ENCODE assay signal across 7 cellular contexts in the genomic region with DNA sequence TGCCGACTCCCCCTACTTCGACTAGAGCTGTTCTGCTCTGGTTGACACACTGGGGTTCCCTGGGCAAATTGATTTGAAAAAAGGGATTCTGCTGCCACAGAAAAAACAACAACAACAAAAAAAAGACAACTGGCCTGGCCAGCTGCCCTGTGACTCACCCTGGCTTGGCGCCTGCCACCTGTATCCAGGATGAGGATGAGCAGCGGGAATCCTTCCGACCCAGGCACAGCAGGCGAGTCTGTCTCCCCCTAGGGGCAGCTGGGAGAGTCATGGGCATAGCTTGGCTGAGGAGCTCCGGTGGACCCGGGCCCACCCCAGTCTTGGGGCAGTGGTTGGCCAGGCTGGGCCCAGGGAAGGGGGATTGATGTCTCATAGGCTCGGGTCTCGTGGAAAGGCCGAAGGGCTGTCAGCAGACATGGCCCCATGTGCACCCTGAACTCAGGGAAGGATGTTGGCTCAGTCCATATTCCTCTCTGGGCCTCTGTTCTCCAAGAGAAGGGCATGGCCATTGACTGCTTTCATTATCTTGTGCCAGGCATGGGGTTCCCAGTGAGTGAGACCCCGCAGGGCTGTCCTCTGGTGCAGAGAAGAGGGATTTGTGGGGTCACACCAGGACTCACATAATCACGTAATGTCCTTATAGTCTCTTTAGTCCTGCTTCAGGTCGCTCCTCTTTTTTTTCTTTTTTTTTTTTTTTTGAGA. TPM values are rescaled to one million over a fixed set of nuclear protein-coding genes. Genes with fewer than 3 reads are reported as not detected.
DNase-seq lines count a peak whose midpoint lies in the region; ATAC-seq and TF ChIP-seq lines count a peak whose summit lies in the region.

No MANE protein-coding gene starts in this region.

- DNase-seq in KBM-7, result peak; percentile 54
- peak; percentile 46 to 55 for DNase-seq in SW 1271 (lab: John Stamatoyannopoulos, UW)
- peak; percentile 58 for DNase-seq in cerebellar cortex (ENCODE audit: low spot score)
- peak; percentile 60 for DNase-seq in stomach

- TF ChIP-seq CTCF in DOHH2 (IDR thresholded peaks at IDR 0.05; ENCODE audit: low read depth, low read length, poor library complexity, severe bottlenecking), result peak; percentile 77
- peak in 5 of 7 experiments; percentile 20 to 73 (median 58) for TF ChIP-seq CTCF in stomach (IDR thresholded peaks at IDR 0.05)

- TF ChIP-seq POLR2A in stomach (IDR thresholded peaks at IDR 0.05), result no peak

- ATAC-seq in GM18870 (IDR thresholded peaks at IDR 0.05; ENCODE audit: unreplicated experiment), result no peak

- intact Hi-C loops in stomach (cut with DNase I; ENCODE audit: low total_unique reads), result loop anchor here (5.0 kb wide), 1 partner anchor 356 kb away; no protein-coding TSS in a partner anchor

- in situ Hi-C loops in KBM-7 (cut with MboI; ENCODE audit: low pct_unique_long_range_greater_than_20kb, low sequenced_read_pairs), result no loop called here

- H3K27me3 ChIP-seq in DOHH2 (ENCODE audit: control insufficient read depth, low read length) (no peaks in the 10 kb centered on the region), layer of hippocampus (ENCODE audit: control insufficient read depth, insufficient read depth, low read length) (no peaks in the 10 kb centered on the region), stomach (peaks cover 0 to 8% (median 0%) of the 10 kb centered on the region in 3 donors)

- H3K9me3 ChIP-seq in DOHH2 (ENCODE audit: control insufficient read depth, insufficient read depth, low read length) (no peaks in the 10 kb centered on the region), stomach (no peaks in the 10 kb centered on the region)

- H3K4me2 ChIP-seq in DOHH2 (ENCODE audit: low read length), result no peak overlapping the region

- H3F3A ChIP-seq in DOHH2 (ENCODE audit: control insufficient read depth, insufficient read depth), result no peaks in the 10 kb centered on the region

- no peaks in the 10 kb centered on the region for H3K36me3 ChIP-seq in DOHH2 (ENCODE audit: control insufficient read depth, low read length)
- no peaks in the 10 kb centered on the region for H3K36me3 ChIP-seq in stomach

- H3K27ac ChIP-seq in DOHH2 (ENCODE audit: low read depth, low read length) (no peak overlapping the region), layer of hippocampus (ENCODE audit: low read depth, low read length) (peak overlapping the region; percentile 76), stomach (no peak overlapping the region)

- H3K79me2 ChIP-seq in DOHH2 (ENCODE audit: control insufficient read depth, low read length), result no peaks in the 10 kb centered on the region

- no peaks in the 10 kb centered on the region for H4K20me1 ChIP-seq in DOHH2 (ENCODE audit: control insufficient read depth, insufficient read depth, low read depth, low read length)

- 35 to 50% (median 47%) methylated on average over 11 to 14 of the region's 14 CpGs for WGBS in stomach, 5 donors

- no peak for TF ChIP-seq EP300 in stomach (IDR thresholded peaks at IDR 0.05)

- H3K4me1 ChIP-seq in DOHH2 (ENCODE audit: control insufficient read depth, low read length) (no peaks in the 10 kb centered on the region), stomach (peaks cover 0 to 13% (median 2%) of the 10 kb centered on the region in 4 donors)

- no peak overlapping the region for H3K4me3 ChIP-seq in DOHH2 (ENCODE audit: low read length)
- no peak overlapping the region for H3K4me3 ChIP-seq in stomach

- no peaks in the 10 kb centered on the region for H3K9me2 ChIP-seq in DOHH2 (replicated peaks; ENCODE audit: control insufficient read depth, low read length)

RNA-seq across cellular contexts. Expression of a gene that starts 10.4 kb away (rescaled TPM):
- total RNA-seq in stomach, result 100 to 1,000 TPM; 108 to 387 (median 142) TPM
- polyA plus RNA-seq in stomach, result 10 to 100 TPM; 25.3 to 51.8 (median 26.4) TPM

RNA-seq across cellular contexts. Expression of a gene that starts 27.7 kb away (rescaled TPM):
- total RNA-seq in stomach, result 10 to 100 TPM in 4 of 5 donors, under 1 TPM in 1; 0.58 to 33.0 (median 11.2) TPM
- polyA plus RNA-seq in stomach, result 10 to 100 TPM; 15.9 to 22.5 (median 21.4) TPM
